Comparison of ENCODE assay signal across 9 cellular contexts in the genomic region with DNA sequence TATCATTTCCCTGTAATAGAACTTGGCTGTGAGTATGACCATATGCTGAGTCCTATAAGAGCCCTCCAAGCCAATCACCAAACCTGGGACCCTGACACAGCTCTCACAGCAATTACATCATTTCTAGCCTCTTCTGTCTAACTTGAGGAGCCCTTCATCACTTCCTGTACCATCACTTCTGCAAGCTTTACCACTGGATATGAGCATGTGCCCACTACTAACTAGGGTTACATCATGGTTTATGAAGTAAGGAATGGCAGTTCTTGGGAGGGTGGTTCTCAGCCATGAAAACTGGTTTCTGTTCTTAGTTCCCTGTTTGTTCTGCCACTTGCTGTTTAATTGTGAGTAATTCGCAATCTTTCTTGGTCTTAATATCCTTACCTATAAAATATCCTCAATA.
"Had no signal": no experiment of that assay in that cellular context is flagged by ENCODE, and none has a peak within 500 bp of the region (broad histone marks: within the 10 kb centered on the region; RNA-seq: fewer than 3 reads in every experiment).

No MANE protein-coding gene starts in this region.

- H3K27me3 ChIP-seq: sigmoid colon had no signal

- H3K27ac Mint-ChIP-seq: activated CD4-positive, alpha-beta T cell treated with anti-CD3 and anti-CD28 coated beads for 36 hours; activated naive CD4-positive, alpha-beta T cell treated with anti-CD3 and anti-CD28 coated beads for 36 hours; type B pancreatic cell had no signal

- H3K36me3 ChIP-seq: esophagus muscularis mucosa, left ventricle myocardium inferior, sigmoid colon, WERI-Rb-1 had no signal

- ATAC-seq: activated CD4-positive, alpha-beta T cell treated with anti-CD3 and anti-CD28 coated beads for 36 hours had no signal

- DNase-seq: activated CD4-positive, alpha-beta T cell treated with anti-CD3 and anti-CD28 coated beads for 36 hours; activated naive CD4-positive, alpha-beta T cell treated with anti-CD3 and anti-CD28 coated beads for 36 hours; glutamatergic neuron; left ventricle myocardium inferior; sigmoid colon; stimulated activated naive CD4-positive, alpha-beta T cell; WERI-Rb-1 had no signal

- H3K27me3 Mint-ChIP-seq: type B pancreatic cell had no signal

- H3K9me3 Mint-ChIP-seq: activated naive CD4-positive, alpha-beta T cell treated with anti-CD3 and anti-CD28 coated beads for 36 hours; type B pancreatic cell had no signal

- H3K4me3 Mint-ChIP-seq: activated CD4-positive, alpha-beta T cell treated with anti-CD3 and anti-CD28 coated beads for 36 hours; activated naive CD4-positive, alpha-beta T cell treated with anti-CD3 and anti-CD28 coated beads for 36 hours; type B pancreatic cell had no signal

- H3K27ac ChIP-seq: esophagus muscularis mucosa, left ventricle myocardium inferior, sigmoid colon, WERI-Rb-1 had no signal

- H3K4me1 ChIP-seq: left ventricle myocardium inferior, sigmoid colon had no signal

- H3K9me3 ChIP-seq: esophagus muscularis mucosa, left ventricle myocardium inferior, sigmoid colon had no signal

- H3K4me3 ChIP-seq: esophagus muscularis mucosa, left ventricle myocardium inferior, sigmoid colon had no signal
